ENCODE assay signal across 23 cellular contexts in genomic region chr1:1926886-1927660, GRCh38. TPM values are rescaled to one million over a fixed set of nuclear protein-coding genes. Genes with fewer than 3 reads are reported as not detected.
A peak's percentile ranks its signal among the peaks of the same experiment; 100 is the strongest.
DNase-seq lines count a peak whose midpoint lies in the region; ATAC-seq and TF ChIP-seq lines count a peak whose summit lies in the region.
"Had no signal": no experiment of that assay in that cellular context is flagged by ENCODE, and none has a peak within 500 bp of the region (broad histone marks: within the 10 kb centered on the region; RNA-seq: fewer than 3 reads in every experiment).

No MANE protein-coding gene starts in this region.

- no peak overlapping the region for H3K4me3 Mint-ChIP-seq in WTC11
- H3K4me3 Mint-ChIP-seq: B cell; CD4-positive, CD25-positive, alpha-beta regulatory T cell had no signal

- H3K27ac ChIP-seq in BLaER1 treated with 17β-estradiol and CSF1 and Interleukin-3, amounts not matched to agents 10 nM and 100 nM = peak overlapping the region in 2 of 11 experiments; percentile 15 to 48; a peak in 2 of 22 replicates
- no peak overlapping the region for H3K27ac ChIP-seq in hepatocyte
- no peak overlapping the region for H3K27ac ChIP-seq in testis
- H3K27ac ChIP-seq: SJCRH30 had no signal

- H3K79me2 ChIP-seq in hepatocyte = no peaks in the 10 kb centered on the region

- 90% methylated on average over 19 of the region's 21 CpGs for WGBS in hepatocyte (ENCODE audit: low lambda C conversion rate, missing lambda C conversion rate)
- 84 to 95% methylated on average over 7 to 21 of the region's 21 CpGs for WGBS in testis, 2 donors

- CTCF ChIA-PET in WTC11 (lab: Charles Lee) = interaction anchor here (0.7 to 2.0 kb wide), 4 partner anchors 17 to 120 kb away, joined by 3 to 6 read pairs (median 4); no protein-coding TSS in a partner anchor

- no peak overlapping the region for H3K4me3 ChIP-seq in BLaER1 treated with 17β-estradiol and CSF1 and Interleukin-3, amounts not matched to agents 10 nM and 100 nM
- H3K4me3 ChIP-seq in hepatocyte (no peak overlapping the region), testis (no peak overlapping the region)
- H3K4me3 ChIP-seq: SJCRH30 had no signal

- peak overlapping the region in 1 of 11 experiments; percentile 11; a peak in 1 of 22 replicates for H3K9ac ChIP-seq in BLaER1 treated with 17β-estradiol and CSF1 and Interleukin-3, amounts not matched to agents 10 nM and 100 nM

- H3K4me1 ChIP-seq in BLaER1 treated with 17β-estradiol and CSF1 and Interleukin-3, amounts not matched to agents 10 nM and 100 nM = peaks cover 8 to 81% (median 73%) of the 10 kb centered on the region in 10 experiments
- H3K4me1 ChIP-seq in hepatocyte (ENCODE audit: insufficient read depth) (peaks cover 10% of the 10 kb centered on the region), testis (peaks cover 5% of the 10 kb centered on the region)
- H3K4me1 ChIP-seq: SJCRH30 had no signal

- H3K9me3 Mint-ChIP-seq in WTC11 = peaks cover 4% of the 10 kb centered on the region
- H3K9me3 Mint-ChIP-seq: CD4-positive, CD25-positive, alpha-beta regulatory T cell had no signal

- no peak overlapping the region for H2AFZ ChIP-seq in hepatocyte

- no peak for TF ChIP-seq CTCF in hepatocyte (IDR thresholded peaks at IDR 0.05; ENCODE audit: poor library complexity)
- no peak for TF ChIP-seq CTCF in WTC11 (IDR thresholded peaks at IDR 0.05)
- TF ChIP-seq CTCF in testis (IDR thresholded peaks at IDR 0.05) = no peak

- no peaks in the 10 kb centered on the region for H3K27me3 Mint-ChIP-seq in WTC11 (ENCODE audit: low read depth)
- H3K27me3 Mint-ChIP-seq: CD4-positive, CD25-positive, alpha-beta regulatory T cell had no signal

- no peaks in the 10 kb centered on the region for H3K9me2 ChIP-seq in hepatocyte (replicated peaks; ENCODE audit: insufficient read depth)

- no peaks in the 10 kb centered on the region for H3K4me1 Mint-ChIP-seq in WTC11
- H3K4me1 Mint-ChIP-seq: B cell; CD4-positive, CD25-positive, alpha-beta regulatory T cell had no signal

- no peak for TF ChIP-seq POLR2A in testis (IDR thresholded peaks at IDR 0.05)

- intact Hi-C loops in posterior vena cava (cut with DNase I) (no loop called here), testis (cut with DNase I; ENCODE audit: low total_unique reads) (no loop called here)

- DNase-seq in ecto neural progenitor cell (ENCODE audit: low spot score) = peak; percentile 39
- DNase-seq in hepatocyte (ENCODE audit: low spot score) = peak; percentile 1
- peak; percentile 69 for DNase-seq in posterior vena cava (ENCODE audit: low spot score)
- DNase-seq in AML-193 (lab: John Stamatoyannopoulos, UW) = no peak
- DNase-seq in WTC11 (ENCODE audit: low spot score) = no peak
- no peak for DNase-seq in testis
- DNase-seq: CD4-positive, CD25-positive, alpha-beta regulatory T cell; KBM-7; MV-4-11; NCI-H1105 treated with DMSO at 0.1 percent for 48 hours; NCI-H146; NCI-H1930; NCI-H2107; NCI-H446; NCI-H524 treated with DMSO at 0.1 percent for 48 hours; NCI-H774 had no signal

- H3K9me3 ChIP-seq in BLaER1 treated with 17β-estradiol and CSF1 and Interleukin-3, amounts not matched to agents 10 nM and 100 nM (replicated peaks in 1 of 11) = no peaks in the 10 kb centered on the region
- H3K9me3 ChIP-seq in hepatocyte (ENCODE audit: low read depth) (no peaks in the 10 kb centered on the region), testis (no peaks in the 10 kb centered on the region)
- H3K9me3 ChIP-seq: SJCRH30 had no signal

- H3K36me3 Mint-ChIP-seq in WTC11 = no peaks in the 10 kb centered on the region
- H3K36me3 Mint-ChIP-seq: CD4-positive, CD25-positive, alpha-beta regulatory T cell had no signal

- peaks cover 0 to 29% (median 0%) of the 10 kb centered on the region in 11 experiments; a peak in 6 of 22 replicates for H4K20me1 ChIP-seq in BLaER1 treated with 17β-estradiol and CSF1 and Interleukin-3, amounts not matched to agents 10 nM and 100 nM
- H4K20me1 ChIP-seq in hepatocyte (ENCODE audit: insufficient read depth, poor library complexity, severe bottlenecking) = no peaks in the 10 kb centered on the region

- peak overlapping the region in 9 of 11 experiments; percentile 43 to 94 (median 82); a peak in 19 of 22 replicates for H3K4me2 ChIP-seq in BLaER1 treated with 17β-estradiol and CSF1 and Interleukin-3, amounts not matched to agents 10 nM and 100 nM
- H3K4me2 ChIP-seq in hepatocyte = no peak overlapping the region

- POLR2A ChIA-PET in WTC11 (lab: Charles Lee) = no interaction called here

- ATAC-seq in WTC11 = no peak
- ATAC-seq in GM18858 (IDR thresholded peaks at IDR 0.05; ENCODE audit: unreplicated experiment) = no peak
- ATAC-seq: SK-N-SH treated with all-trans-retinoic acid at 6 μM for 48 hours had no signal

- H3K27ac Mint-ChIP-seq in WTC11 = no peak overlapping the region
- H3K27ac Mint-ChIP-seq: B cell; CD4-positive, CD25-positive, alpha-beta regulatory T cell had no signal

- H3K36me3 ChIP-seq in BLaER1 treated with 17β-estradiol and CSF1 and Interleukin-3, amounts not matched to agents 10 nM and 100 nM = no peaks in the 10 kb centered on the region
- H3K36me3 ChIP-seq in hepatocyte (replicated peaks; ENCODE audit: insufficient read depth, low read depth) (no peaks in the 10 kb centered on the region), testis (ENCODE audit: low read depth, missing control alignments) (no peaks in the 10 kb centered on the region)
- H3K36me3 ChIP-seq: SJCRH30 had no signal

- H3K27me3 ChIP-seq in BLaER1 treated with 17β-estradiol and CSF1 and Interleukin-3, amounts not matched to agents 10 nM and 100 nM = peaks cover 0 to 39% (median 6%) of the 10 kb centered on the region in 11 experiments; a peak in 12 of 22 replicates
- H3K27me3 ChIP-seq in hepatocyte (no peaks in the 10 kb centered on the region), testis (no peaks in the 10 kb centered on the region)

TF ChIP-seq in WTC11, 78 proteins besides CTCF, POLR2A, EP300 and RAD21 (continues in another document):
- TF ChIP-seq MXD4 (CRISPR knock-in tag; IDR thresholded peaks at IDR 0.05; ENCODE audit: borderline replicate concordance) (no peak), ZSCAN18 (CRISPR knock-in tag; IDR thresholded peaks at IDR 0.05) (no peak), FOXP4 (CRISPR knock-in tag; IDR thresholded peaks at IDR 0.05) (no peak), TEAD4 (CRISPR knock-in tag; IDR thresholded peaks at IDR 0.05) (no peak), ERG (CRISPR knock-in tag; IDR thresholded peaks at IDR 0.05) (no peak), GABPB1 (CRISPR knock-in tag; IDR thresholded peaks at IDR 0.05) (no peak)

RNA-seq across cellular contexts. Expression of gene TMEM52, which starts 8.0 kb away (rescaled TPM):
- total RNA-seq in hepatocyte = 3.6 and 5.8 TPM in 2 replicates
- polyA plus RNA-seq in hepatocyte = 5.3 and 5.8 TPM in 2 replicates
- not detected for total RNA-seq in posterior vena cava
- total RNA-seq in WTC11 (2021) = 15.0 to 21.9 TPM (median 20.0 TPM) in 3 replicates
- 100 to 1,000 TPM in 1 of 2 donors, 10 to 100 TPM in 1; 74.0 to 143 TPM for total RNA-seq in testis
- 40.8 TPM for polyA plus RNA-seq in testis (ENCODE audit: insufficient read depth, low read depth, low replicate concordance)

RNA-seq across cellular contexts. Expression of gene CALML6, which starts 12.0 kb away (rescaled TPM):
- total RNA-seq in hepatocyte = 0.53 TPM in 1 of 2 replicates, not detected in the other
- polyA plus RNA-seq in hepatocyte = 0.33 and 1.3 TPM in 2 replicates
- total RNA-seq in posterior vena cava = under 1 TPM in 1 of 2 donors, not detected in 1; 0.37 TPM
- total RNA-seq in WTC11 (2021) = 0.87 to 2.1 TPM (median 1.9 TPM) in 3 replicates
- 1 to 10 TPM; 1.2 to 2.1 TPM for total RNA-seq in testis
- polyA plus RNA-seq in testis (ENCODE audit: insufficient read depth, low read depth, low replicate concordance) = 0.96 TPM
- total RNA-seq: CD4-positive, CD25-positive, alpha-beta regulatory T cell; H4; HT1080 had no signal
- polyA plus RNA-seq: CD4-positive, CD25-positive, alpha-beta regulatory T cell had no signal

RNA-seq across cellular contexts. Expression of gene GNB1, which starts 36.2 kb away (rescaled TPM):
- 134 and 155 TPM in 2 replicates for total RNA-seq in hepatocyte
- 154 and 175 TPM in 2 replicates for polyA plus RNA-seq in hepatocyte
- 100 to 1,000 TPM; 318 to 379 TPM for total RNA-seq in posterior vena cava
- 339 to 383 TPM (median 360 TPM) in 3 replicates for total RNA-seq in WTC11 (2021)
- 100 to 1,000 TPM; 223 to 240 TPM for total RNA-seq in testis
- polyA plus RNA-seq in testis (ENCODE audit: insufficient read depth, low read depth, low replicate concordance) = 256 TPM

Comparison
In these comparisons a context has a peak if more than half of its experiments do, and no peak if none do; other contexts are left out.
1. DNase-seq: peak in ecto neural progenitor cell (single experiment), hepatocyte (single experiment) and posterior vena cava (single experiment); none in AML-193 (0 of 2), WTC11 (single experiment) and testis (single experiment).